In the genomic region with DNA sequence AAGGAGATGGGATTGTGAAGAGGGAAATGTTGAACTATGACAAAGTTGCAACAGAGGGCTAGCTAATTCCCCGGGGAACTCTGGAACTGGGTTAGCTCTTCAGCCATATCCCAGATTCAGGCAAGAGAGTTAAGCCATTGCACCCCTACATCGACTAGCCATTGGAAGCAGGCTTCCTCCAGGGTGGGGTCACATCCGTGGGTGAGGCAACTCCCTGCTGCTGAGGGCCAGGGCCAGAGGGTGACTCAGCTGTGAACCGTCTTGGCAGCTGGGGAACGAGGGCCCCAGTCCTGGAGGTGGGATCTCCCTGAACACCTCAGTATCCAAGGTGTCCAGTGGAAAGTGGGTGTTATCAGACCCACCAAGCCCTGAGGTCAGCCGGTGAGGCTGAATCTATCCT, we compare ENCODE assay signal across 12 cellular contexts. TPM values are rescaled to one million over a fixed set of nuclear protein-coding genes. Genes with fewer than 3 reads are reported as not detected.
DNase-seq lines count a peak whose midpoint lies in the region; ATAC-seq and TF ChIP-seq lines count a peak whose summit lies in the region.
"Had no signal": no experiment of that assay in that cellular context is flagged by ENCODE, and none has a peak within 500 bp of the region (broad histone marks: within the 10 kb centered on the region; RNA-seq: fewer than 3 reads in every experiment).

No MANE protein-coding gene starts in this region.

- H2AFZ ChIP-seq in mammary epithelial cell (ENCODE audit: low read depth, low read length), result peak overlapping the region; percentile 6

- peak; percentile 82 for DNase-seq in CD14-positive monocyte (ENCODE audit: low spot score)
- peak; percentile 20 for DNase-seq in M059J (ENCODE audit: low read depth)
- DNase-seq in mammary epithelial cell, result peak; percentile 49
- peak; percentile 12 for DNase-seq in myocyte (ENCODE audit: low read depth)
- no peak for DNase-seq in NCI-H146 (lab: John Stamatoyannopoulos, UW)
- no peak for DNase-seq in activated CD4-positive, alpha-beta T cell treated with anti-CD3 and anti-CD28 coated beads for 48 hours
- no peak for DNase-seq in activated CD4-positive, alpha-beta T cell treated with anti-CD3 and anti-CD28 coated beads for 1 hour
- DNase-seq: activated CD4-positive, alpha-beta T cell treated with anti-CD3 and anti-CD28 coated beads, Interleukin-2, amount 10 ng/mL, durations not matched to agents 24 days and 14 days; NCI-H2029; NK-92 treated with Interleukin-12 subunit alpha and Interleukin-12 subunit beta, amount 100 ng/mL, for 24 hours had no signal

- H3K27ac Mint-ChIP-seq in CD14-positive monocyte, result peak overlapping the region; percentile 41 to 86 (median 79)
- H3K27ac Mint-ChIP-seq: activated CD4-positive, alpha-beta T cell treated with anti-CD3 and anti-CD28 coated beads, Interleukin-2, amount 10 ng/mL, durations not matched to agents 24 days and 14 days; stimulated activated memory B cell treated with anti-CD40 and anti-IgM and Interleukin-4, amounts not matched to agents 10 μg/mL and 1 μg/mL and 100 μg/mL, for 72 hours had no signal

- no peak overlapping the region for H3K4me3 ChIP-seq in mammary epithelial cell (replicated peaks in 1 of 3; ENCODE audit: insufficient read depth in 1 of 3, low read depth in 2 of 3, low read length in 3 of 3)

- peak overlapping the region; percentile 56 for H3K4me2 ChIP-seq in mammary epithelial cell (ENCODE audit: insufficient read depth, low read depth, low read length)

- WGBS in mammary epithelial cell (ENCODE audit: low coverage, missing lambda C conversion rate), result 53% methylated on average over 4 of the region's 6 CpGs

- H3K4me1 ChIP-seq in mammary epithelial cell (ENCODE audit: insufficient read depth, low read length), result peaks cover 11% of the 10 kb centered on the region

- BruUV-seq in mammary epithelial cell (replicated peaks; lab: Mats Ljungman, UMichigan), result no TSS peak

- H3K4me1 Mint-ChIP-seq in CD14-positive monocyte, result peaks cover 77% of the 10 kb centered on the region
- H3K4me1 Mint-ChIP-seq: activated CD4-positive, alpha-beta T cell treated with anti-CD3 and anti-CD28 coated beads, Interleukin-2, amount 10 ng/mL, durations not matched to agents 24 days and 14 days; stimulated activated memory B cell treated with anti-CD40 and anti-IgM and Interleukin-4, amounts not matched to agents 10 μg/mL and 1 μg/mL and 100 μg/mL, for 72 hours had no signal

- H3K4me3 Mint-ChIP-seq in CD14-positive monocyte, result peak overlapping the region in 1 of 2 donors; percentile 49
- H3K4me3 Mint-ChIP-seq: activated CD4-positive, alpha-beta T cell treated with anti-CD3 and anti-CD28 coated beads, Interleukin-2, amount 10 ng/mL, durations not matched to agents 24 days and 14 days; stimulated activated memory B cell treated with anti-CD40 and anti-IgM and Interleukin-4, amounts not matched to agents 10 μg/mL and 1 μg/mL and 100 μg/mL, for 72 hours had no signal

- peaks cover 0 to 2% (median 1%) of the 10 kb centered on the region in 3 donors for H3K27me3 Mint-ChIP-seq in CD14-positive monocyte (ENCODE audit: low read depth in 3 of 3)

- intact Hi-C loops in CD14-positive monocyte (cut with micrococcal nuclease) (loop anchor here in 1 of 2 donors (5.0 kb wide), 1 partner anchor 37 kb away; no protein-coding TSS in a partner anchor), mammary epithelial cell (cut with micrococcal nuclease) (no loop called here)

- H3K27me3 ChIP-seq in mammary epithelial cell (ENCODE audit: insufficient read depth, low read length), result no peaks in the 10 kb centered on the region

- peaks cover 0 to 4% (median 2%) of the 10 kb centered on the region in 7 donors for H3K9me3 Mint-ChIP-seq in CD14-positive monocyte
- H3K9me3 Mint-ChIP-seq: activated CD4-positive, alpha-beta T cell treated with anti-CD3 and anti-CD28 coated beads, Interleukin-2, amount 10 ng/mL, durations not matched to agents 24 days and 14 days had no signal

- no peaks in the 10 kb centered on the region for H4K20me1 ChIP-seq in mammary epithelial cell (ENCODE audit: insufficient read depth, low read length)

- TF ChIP-seq CTCF in CD14-positive monocyte (IDR thresholded peaks at IDR 0.05) (no peak), mammary epithelial cell (conservative IDR thresholded peaks at IDR 0.05 in 1 of 2, IDR thresholded peaks at IDR 0.05 in 1 of 2; ENCODE audit: extremely low read depth in 1 of 2, insufficient read depth in 1 of 2, low read depth in 1 of 2, low read length in 2 of 2) (no peak)

- no peaks in the 10 kb centered on the region for H3K79me2 ChIP-seq in mammary epithelial cell (ENCODE audit: insufficient read depth, low read length)

- H3K36me3 Mint-ChIP-seq in CD14-positive monocyte, result peaks cover 0 to 2% of the 10 kb centered on the region in 2 donors
- H3K36me3 Mint-ChIP-seq: stimulated activated memory B cell treated with anti-CD40 and anti-IgM and Interleukin-4, amounts not matched to agents 10 μg/mL and 1 μg/mL and 100 μg/mL, for 72 hours had no signal

- in situ Hi-C loops in mammary epithelial cell (cut with MboI; ENCODE audit: low sequenced_read_pairs in 2 of 2), result no loop called here

- no peak for ATAC-seq in GM21360 (IDR thresholded peaks at IDR 0.05; ENCODE audit: unreplicated experiment)
- ATAC-seq: stimulated activated memory B cell treated with anti-CD40 and anti-IgM and Interleukin-4, amounts not matched to agents 10 μg/mL and 1 μg/mL and 100 μg/mL, for 72 hours had no signal

- no peak overlapping the region for H3K9ac ChIP-seq in mammary epithelial cell (ENCODE audit: insufficient read depth, low read length)

- CTCF ChIA-PET in mammary epithelial cell (lab: Charles Lee; ENCODE audit: low non-redundant PET), result interaction anchor here (0.7 kb wide), 1 partner anchor 107 kb away, joined by 5 read pairs; no protein-coding TSS in a partner anchor

- no peaks in the 10 kb centered on the region for H3K36me3 ChIP-seq in mammary epithelial cell (ENCODE audit: insufficient read depth, low read length)

- no peaks in the 10 kb centered on the region for H3K9me3 ChIP-seq in mammary epithelial cell (replicated peaks; ENCODE audit: insufficient read depth, low read length)

- dilution Hi-C loops in mammary epithelial cell (cut with HindIII; ENCODE audit: low sequenced_read_pairs), result no loop called here

- no peak overlapping the region for H3K27ac ChIP-seq in mammary epithelial cell (ENCODE audit: insufficient read depth, low read depth, low read length)

RNA-seq across cellular contexts. Expression of a gene that starts 41.1 kb away (rescaled TPM):
- 10 to 100 TPM; 16.2 to 24.5 TPM for polyA plus RNA-seq in CD14-positive monocyte
- total RNA-seq in M059J (2014; rRNA removed; shearing (Covaris generic)), result 26.9 and 41.8 TPM in 2 replicates
- total RNA-seq in mammary epithelial cell, result 10 to 100 TPM; 45.0 to 92.1 TPM
- polyA plus RNA-seq in mammary epithelial cell, result 62.1 TPM
- 70.8 TPM for polyA minus RNA-seq in mammary epithelial cell
- 26.9 and 30.3 TPM in 2 replicates for total RNA-seq in myocyte
- polyA plus RNA-seq in myocyte (2012), result 25.4 TPM

Comparison
In these comparisons a context has a peak if more than half of its experiments do, and no peak if none do; other contexts are left out.
1. DNase-seq: peak in CD14-positive monocyte (single experiment), M059J (single experiment), mammary epithelial cell (single experiment) and myocyte (single experiment); none in NCI-H146 (single experiment), activated CD4-positive, alpha-beta T cell treated with anti-CD3 and anti-CD28 coated beads for 48 hours (single experiment) and activated CD4-positive, alpha-beta T cell treated with anti-CD3 and anti-CD28 coated beads for 1 hour (single experiment).